In the genomic region with DNA sequence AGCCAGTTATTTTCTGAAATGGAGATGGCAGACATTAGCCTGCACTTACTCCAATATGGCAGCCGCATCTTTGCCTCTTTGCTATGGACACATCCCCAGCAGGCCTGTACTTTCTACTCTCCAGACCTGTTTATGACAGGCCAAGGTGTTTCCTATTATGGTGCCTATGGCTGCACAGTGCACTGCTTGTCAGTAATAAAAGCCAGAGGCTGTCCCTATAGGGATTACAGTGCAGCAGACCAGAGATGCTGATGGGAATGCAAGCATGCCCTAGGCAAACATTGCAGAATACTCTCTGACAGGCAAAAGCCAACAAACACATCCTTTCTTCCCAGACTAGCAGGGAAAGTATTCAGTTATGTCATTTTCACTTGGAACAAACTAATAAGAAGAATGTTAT, we compare ENCODE assay signal across 24 cellular contexts.
DNase-seq lines count a peak whose midpoint lies in the region; ATAC-seq and TF ChIP-seq lines count a peak whose summit lies in the region.
"Had no signal": no experiment of that assay in that cellular context is flagged by ENCODE, and none has a peak within 500 bp of the region (broad histone marks: within the 10 kb centered on the region; RNA-seq: fewer than 3 reads in every experiment).

No MANE protein-coding gene starts in this region.

- intact Hi-C loops in left colon (cut with DNase I, micrococcal nuclease) (no loop called here), spleen (cut with DNase I; ENCODE audit: low total_unique reads) (no loop called here)

- H3K9me3 Mint-ChIP-seq in stimulated activated naive B cell treated with anti-CD40 and anti-IgM and Interleukin-4, amounts not matched to agents 10 μg/mL and 1 μg/mL and 100 μg/mL, for 72 hours, result peaks cover 3% of the 10 kb centered on the region in 2 donors

- TF ChIP-seq POLR2A in spleen (IDR thresholded peaks at IDR 0.05), result no peak

- no peak overlapping the region for H3K4me3 Mint-ChIP-seq in stimulated activated naive B cell treated with anti-CD40 and anti-IgM and Interleukin-4, amounts not matched to agents 10 μg/mL and 1 μg/mL and 100 μg/mL, for 72 hours
- H3K4me3 Mint-ChIP-seq: activated naive CD8-positive, alpha-beta T cell treated with anti-CD3 and anti-CD28 coated beads for 36 hours; B cell; nephron progenitor cell; stimulated activated memory B cell treated with anti-CD40 and anti-IgM and Interleukin-4, amounts not matched to agents 10 μg/mL and 1 μg/mL and 100 μg/mL, for 72 hours had no signal

- H3K4me3 ChIP-seq in adipocyte (ENCODE audit: low read length) (no peak overlapping the region), spleen (no peak overlapping the region), H7 (ENCODE audit: insufficient read depth, low read depth, low read length) (no peak overlapping the region)
- H3K4me3 ChIP-seq: body of pancreas, colonic mucosa, esophagus squamous epithelium, SK-N-MC had no signal

- no peak overlapping the region for H3K27ac ChIP-seq in spleen
- H3K27ac ChIP-seq: body of pancreas, colonic mucosa, esophagus squamous epithelium, SK-N-MC, WERI-Rb-1 had no signal

- 87 to 100% (median 93%) methylated on average over 1 of the region's 1 CpG for WGBS in spleen, 5 donors

- peaks cover 3 to 5% of the 10 kb centered on the region in 2 donors for H3K36me3 Mint-ChIP-seq in stimulated activated naive B cell treated with anti-CD40 and anti-IgM and Interleukin-4, amounts not matched to agents 10 μg/mL and 1 μg/mL and 100 μg/mL, for 72 hours

- H3K27ac Mint-ChIP-seq in stimulated activated naive B cell treated with anti-CD40 and anti-IgM and Interleukin-4, amounts not matched to agents 10 μg/mL and 1 μg/mL and 100 μg/mL, for 72 hours, result peak overlapping the region; percentile 4
- H3K27ac Mint-ChIP-seq: activated naive CD8-positive, alpha-beta T cell treated with anti-CD3 and anti-CD28 coated beads for 36 hours; B cell; nephron progenitor cell; stimulated activated memory B cell treated with anti-CD40 and anti-IgM and Interleukin-4, amounts not matched to agents 10 μg/mL and 1 μg/mL and 100 μg/mL, for 72 hours had no signal

- H3K27me3 ChIP-seq in adipocyte (replicated peaks; ENCODE audit: control insufficient read depth, insufficient read depth, low read length) (no peaks in the 10 kb centered on the region), spleen (replicated peaks in 1 of 7) (no peaks in the 10 kb centered on the region), H7 (ENCODE audit: control insufficient read depth, insufficient read depth, low read length) (no peaks in the 10 kb centered on the region)
- H3K27me3 ChIP-seq: body of pancreas, colonic mucosa, esophagus squamous epithelium had no signal

- no peak overlapping the region for H3K9ac ChIP-seq in adipocyte (ENCODE audit: low read length)

- H3K36me3 ChIP-seq in adipocyte (ENCODE audit: control insufficient read depth, insufficient read depth, low read length, severe bottlenecking), result no peaks in the 10 kb centered on the region
- no peaks in the 10 kb centered on the region for H3K36me3 ChIP-seq in spleen
- H3K36me3 ChIP-seq in H7 (replicated peaks; ENCODE audit: control insufficient read depth, insufficient read depth, low read length), result no peaks in the 10 kb centered on the region
- H3K36me3 ChIP-seq: colonic mucosa, esophagus squamous epithelium, WERI-Rb-1 had no signal

- DNase-seq in NCI-H82 (lab: John Stamatoyannopoulos, UW) (peak; percentile 4), NCI-H82 treated with DMSO at 0.1 percent for 48 hours (lab: John Stamatoyannopoulos, UW; ENCODE audit: unreplicated experiment) (no peak), adipocyte (ENCODE audit: low read depth) (peak; percentile 53), left colon (peak in 1 of 2 donors; percentile 46), spleen (no peak), H7 (no peak)
- no peak for DNase-seq in stimulated activated naive B cell treated with anti-CD40 and anti-IgM and Interleukin-4, amounts not matched to agents 10 μg/mL and 1 μg/mL and 100 μg/mL, for 72 hours
- DNase-seq: 8988T; activated CD4-positive, alpha-beta T cell treated with anti-CD3 and anti-CD28 coated beads, Interleukin-2, amount 50 U/mL, for 4 hours; activated CD8-positive, alpha-beta memory T cell treated with anti-CD3 and anti-CD28 coated beads, Interleukin-2, amount 50 U/mL, for 48 hours; activated naive CD8-positive, alpha-beta T cell treated with anti-CD3 and anti-CD28 coated beads for 36 hours; body of pancreas; colonic mucosa; esophagus squamous epithelium; glutamatergic neuron; NCI-H1048; NCI-H2029; nephron progenitor cell; stimulated activated CD4-positive, alpha-beta T cell treated with anti-CD3 and anti-CD28 coated beads, Interleukin-2, amount 100 ng/mL, for 24 hours; WERI-Rb-1 had no signal

- no peaks in the 10 kb centered on the region for H3K4me1 Mint-ChIP-seq in stimulated activated naive B cell treated with anti-CD40 and anti-IgM and Interleukin-4, amounts not matched to agents 10 μg/mL and 1 μg/mL and 100 μg/mL, for 72 hours
- H3K4me1 Mint-ChIP-seq: B cell; stimulated activated memory B cell treated with anti-CD40 and anti-IgM and Interleukin-4, amounts not matched to agents 10 μg/mL and 1 μg/mL and 100 μg/mL, for 72 hours had no signal

- H3K4me1 ChIP-seq in adipocyte (ENCODE audit: control insufficient read depth, insufficient read depth, low read length) (no peaks in the 10 kb centered on the region), spleen (no peaks in the 10 kb centered on the region)
- H3K4me1 ChIP-seq: body of pancreas had no signal

- ATAC-seq in left colon (peak; percentile 68), GM18502 (IDR thresholded peaks at IDR 0.05; ENCODE audit: poor library complexity, unreplicated experiment) (no peak)
- ATAC-seq in stimulated activated naive B cell treated with anti-CD40 and anti-IgM and Interleukin-4, amounts not matched to agents 10 μg/mL and 1 μg/mL and 100 μg/mL, for 72 hours (replicated peaks), result no peak
- ATAC-seq: body of pancreas; stimulated activated memory B cell treated with anti-CD40 and anti-IgM and Interleukin-4, amounts not matched to agents 10 μg/mL and 1 μg/mL and 100 μg/mL, for 72 hours had no signal

- no peaks in the 10 kb centered on the region for H3K27me3 Mint-ChIP-seq in stimulated activated naive B cell treated with anti-CD40 and anti-IgM and Interleukin-4, amounts not matched to agents 10 μg/mL and 1 μg/mL and 100 μg/mL, for 72 hours
- H3K27me3 Mint-ChIP-seq: activated naive CD8-positive, alpha-beta T cell treated with anti-CD3 and anti-CD28 coated beads for 36 hours; B cell; stimulated activated memory B cell treated with anti-CD40 and anti-IgM and Interleukin-4, amounts not matched to agents 10 μg/mL and 1 μg/mL and 100 μg/mL, for 72 hours had no signal

- no peak for TF ChIP-seq CTCF in spleen (IDR thresholded peaks at IDR 0.05 in 8 of 11, conservative IDR thresholded peaks at IDR 0.05 in 3 of 11)

- peaks cover 6% of the 10 kb centered on the region for H3K9me3 ChIP-seq in adipocyte (ENCODE audit: control insufficient read depth, low read length)
- H3K9me3 ChIP-seq in spleen, result peaks cover 0 to 5% (median 0%) of the 10 kb centered on the region in 8 donors
- H3K9me3 ChIP-seq: body of pancreas, colonic mucosa, esophagus squamous epithelium had no signal

Comparison
In these comparisons a context has a peak if more than half of its experiments do, and no peak if none do; other contexts are left out.
1. DNase-seq: peak in NCI-H82 (single experiment) and adipocyte (single experiment); none in NCI-H82 treated with DMSO at 0.1 percent for 48 hours (single experiment), stimulated activated naive B cell treated with anti-CD40 and anti-IgM and Interleukin-4, amounts not matched to agents 10 μg/mL and 1 μg/mL and 100 μg/mL, for 72 hours (single experiment), spleen (single experiment) and H7 (single experiment).